ENCODE assay signal across 9 cellular contexts in genomic region chr1:235128453-235129328, GRCh38. TPM values are rescaled to one million over a fixed set of nuclear protein-coding genes. Genes with fewer than 3 reads are reported as not detected.
A peak's percentile ranks its signal among the peaks of the same experiment; 100 is the strongest.
DNase-seq lines count a peak whose midpoint lies in the region; ATAC-seq, FAIRE-seq and TF ChIP-seq lines count a peak whose summit lies in the region.
"Had no signal": no experiment of that assay in that cellular context is flagged by ENCODE, and none has a peak within 500 bp of the region (broad histone marks: within the 10 kb centered on the region; RNA-seq: fewer than 3 reads in every experiment).

TOMM20 (minus strand) TSS chr1:235128837; CDS start chr1:235128715, 122 bp downstream.

- H3K4me3 ChIP-seq in AG10803 (ENCODE audit: low read length) = peak within 1 kb of the TSS; percentile 98
- H3K4me3 ChIP-seq in kidney (ENCODE audit: low read length in 2 of 2) = peak within 1 kb of the TSS; percentile 96 to 98

- peaks cover 0 to 7% of the 10 kb centered on the region in 2 donors for H3K4me1 ChIP-seq in kidney (ENCODE audit: control insufficient read depth in 1 of 2, insufficient read depth in 1 of 2, low read depth in 1 of 2, low read length in 2 of 2)

- H3K9me3 ChIP-seq in kidney (ENCODE audit: control insufficient read depth in 1 of 2, low read length in 2 of 2) = no peaks in the 10 kb centered on the region

- DNase-seq in AG10803 (ENCODE audit: low read depth) (peak; percentile 98), NCI-H446 treated with DMSO at 0.1 percent for 48 hours (lab: John Stamatoyannopoulos, UW) (peak; percentile 97), cerebellar cortex (ENCODE audit: low spot score) (peak; percentile 97), kidney (peak; percentile 99)
- peak; percentile 95 for DNase-seq in stimulated activated CD4-positive, alpha-beta T cell treated with anti-CD3 and anti-CD28 coated beads, Interleukin-15, amount 100 ng/mL, for 24 hours

- peak within 1 kb of the TSS; percentile 69 to 86 for H3K27ac ChIP-seq in kidney (ENCODE audit: low read depth in 2 of 2, low read length in 2 of 2)

- peaks cover 3 to 9% of the 10 kb centered on the region in 2 donors for H3K36me3 ChIP-seq in kidney (ENCODE audit: control insufficient read depth in 1 of 2, insufficient read depth in 2 of 2, low read length in 2 of 2)

- peak; percentile 97 for ATAC-seq in GM19035 (IDR thresholded peaks at IDR 0.05; ENCODE audit: unreplicated experiment)
- peak; percentile 97 for ATAC-seq in HG03354 (IDR thresholded peaks at IDR 0.05; ENCODE audit: poor library complexity, severe bottlenecking, unreplicated experiment)
- peak; percentile 97 for ATAC-seq in activated CD4-positive, CD25-positive, alpha-beta regulatory T cell treated with anti-CD3 and anti-CD28 coated beads, Interleukin-2, amount 50 U/mL, for 24 hours

- no peak for FAIRE-seq in kidney (lab: Jason Lieb, UNC)
- FAIRE-seq: endometrium had no signal

- intact Hi-C loops in kidney (cut with DNase I) = no loop called here

- peak within 1 kb of the TSS; percentile 95 to 97 for H3K9ac ChIP-seq in kidney (ENCODE audit: low read length in 2 of 2)

- TF ChIP-seq CTCF in AG10803 (conservative IDR thresholded peaks at IDR 0.05; ENCODE audit: low read length) (no peak), kidney (IDR thresholded peaks at IDR 0.05; ENCODE audit: borderline replicate concordance, extremely low read depth, insufficient read depth) (no peak)

RNA-seq across cellular contexts. Expression of gene TOMM20, which starts in this region (rescaled TPM):
- 102 TPM for total RNA-seq in kidney
- polyA plus RNA-seq in kidney (ENCODE audit: insufficient read depth, low read depth, low replicate concordance) = 96.4 TPM

Comparison
In these comparisons a context has a peak if more than half of its experiments do, and no peak if none do; other contexts are left out.
1. Peak in every context shown above with its lines: DNase-seq, ATAC-seq, H3K4me3 ChIP-seq and H3K27ac ChIP-seq.